In the genomic region with DNA sequence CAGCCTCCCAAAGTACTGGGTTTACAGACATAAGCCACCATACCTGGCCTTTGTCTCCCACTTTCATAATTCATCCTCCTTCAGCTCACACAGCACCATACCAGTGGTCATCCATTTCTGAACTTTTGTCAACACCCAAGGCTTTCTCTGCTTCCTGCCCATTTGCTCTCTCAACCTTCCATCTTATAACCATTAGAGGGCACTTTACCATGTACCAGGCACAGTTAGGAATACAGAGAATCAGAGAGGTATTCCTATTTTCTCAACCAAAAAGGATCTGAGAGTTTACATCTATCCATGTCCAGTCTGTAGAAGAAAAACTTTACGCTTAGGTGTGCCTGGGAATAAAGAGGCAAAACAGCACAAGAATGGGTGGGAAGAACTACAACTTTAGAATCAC, we compare ENCODE assay signal across 17 cellular contexts.
"Had no signal": no experiment of that assay in that cellular context is flagged by ENCODE, and none has a peak within 500 bp of the region (broad histone marks: within the 10 kb centered on the region; RNA-seq: fewer than 3 reads in every experiment).

No MANE protein-coding gene starts in this region.

- H3K4me1 ChIP-seq: esophagus muscularis mucosa, parathyroid adenoma, tibial artery had no signal

- H3K4me3 Mint-ChIP-seq: activated naive CD4-positive, alpha-beta T cell treated with anti-CD3 and anti-CD28 coated beads, Interleukin-2, amount 50 U/mL, for 24 hours; activated T-cell treated with anti-CD3 and anti-CD28 coated beads, Interleukin-2, amount 50 U/mL, for 24 hours; naive thymus-derived CD8-positive, alpha-beta T cell; stimulated activated memory B cell treated with anti-CD40 and anti-IgM and Interleukin-4, amounts not matched to agents 10 μg/mL and 1 μg/mL and 100 μg/mL, for 72 hours had no signal

- H2AFZ ChIP-seq: parathyroid adenoma had no signal

- DNase-seq: activated CD4-positive, alpha-beta T cell treated with anti-CD3 and anti-CD28 coated beads, Interleukin-2, amount 50 U/mL, for 48 hours; activated effector memory CD4-positive, alpha-beta T cell treated with Interleukin-2 at 50 U/mL for 16 hours; activated T-cell treated with anti-CD3 and anti-CD28 coated beads, Interleukin-2, amount 50 U/mL, for 24 hours; caudate nucleus; hypothalamus; left ventricle myocardium superior; mesenchymal stem cell; naive thymus-derived CD8-positive, alpha-beta T cell; T-helper 9 cell; tibial artery had no signal

- H3K27ac Mint-ChIP-seq: activated naive CD4-positive, alpha-beta T cell treated with anti-CD3 and anti-CD28 coated beads, Interleukin-2, amount 50 U/mL, for 24 hours; activated T-cell treated with anti-CD3 and anti-CD28 coated beads, Interleukin-2, amount 50 U/mL, for 24 hours; naive thymus-derived CD8-positive, alpha-beta T cell; stimulated activated memory B cell treated with anti-CD40 and anti-IgM and Interleukin-4, amounts not matched to agents 10 μg/mL and 1 μg/mL and 100 μg/mL, for 72 hours had no signal

- H3K36me3 ChIP-seq: esophagus muscularis mucosa, neutrophil, tibial artery had no signal

- H3K79me2 ChIP-seq: parathyroid adenoma had no signal

- FAIRE-seq: colon, urothelium cell line had no signal

- H3K9me3 ChIP-seq: esophagus muscularis mucosa, neutrophil, tibial artery had no signal

- H3K36me3 Mint-ChIP-seq: activated naive CD4-positive, alpha-beta T cell treated with anti-CD3 and anti-CD28 coated beads, Interleukin-2, amount 50 U/mL, for 24 hours; naive thymus-derived CD8-positive, alpha-beta T cell; stimulated activated memory B cell treated with anti-CD40 and anti-IgM and Interleukin-4, amounts not matched to agents 10 μg/mL and 1 μg/mL and 100 μg/mL, for 72 hours had no signal

- H3K4me3 ChIP-seq: esophagus muscularis mucosa, tibial artery had no signal

- H3K9ac ChIP-seq: parathyroid adenoma had no signal

- H3K4me1 Mint-ChIP-seq: activated naive CD4-positive, alpha-beta T cell treated with anti-CD3 and anti-CD28 coated beads, Interleukin-2, amount 50 U/mL, for 24 hours had no signal

- ATAC-seq: left ventricle myocardium superior; naive thymus-derived CD8-positive, alpha-beta T cell; stimulated activated memory B cell treated with anti-CD40 and anti-IgM and Interleukin-4, amounts not matched to agents 10 μg/mL and 1 μg/mL and 100 μg/mL, for 72 hours had no signal

- H3K9me3 Mint-ChIP-seq: activated T-cell treated with anti-CD3 and anti-CD28 coated beads, Interleukin-2, amount 50 U/mL, for 24 hours had no signal

- H3K27me3 ChIP-seq: neutrophil had no signal

- H3K27ac ChIP-seq: esophagus muscularis mucosa, neutrophil, parathyroid adenoma, tibial artery had no signal
